23 cellular contexts compared by ENCODE assay signal in the genomic region with DNA sequence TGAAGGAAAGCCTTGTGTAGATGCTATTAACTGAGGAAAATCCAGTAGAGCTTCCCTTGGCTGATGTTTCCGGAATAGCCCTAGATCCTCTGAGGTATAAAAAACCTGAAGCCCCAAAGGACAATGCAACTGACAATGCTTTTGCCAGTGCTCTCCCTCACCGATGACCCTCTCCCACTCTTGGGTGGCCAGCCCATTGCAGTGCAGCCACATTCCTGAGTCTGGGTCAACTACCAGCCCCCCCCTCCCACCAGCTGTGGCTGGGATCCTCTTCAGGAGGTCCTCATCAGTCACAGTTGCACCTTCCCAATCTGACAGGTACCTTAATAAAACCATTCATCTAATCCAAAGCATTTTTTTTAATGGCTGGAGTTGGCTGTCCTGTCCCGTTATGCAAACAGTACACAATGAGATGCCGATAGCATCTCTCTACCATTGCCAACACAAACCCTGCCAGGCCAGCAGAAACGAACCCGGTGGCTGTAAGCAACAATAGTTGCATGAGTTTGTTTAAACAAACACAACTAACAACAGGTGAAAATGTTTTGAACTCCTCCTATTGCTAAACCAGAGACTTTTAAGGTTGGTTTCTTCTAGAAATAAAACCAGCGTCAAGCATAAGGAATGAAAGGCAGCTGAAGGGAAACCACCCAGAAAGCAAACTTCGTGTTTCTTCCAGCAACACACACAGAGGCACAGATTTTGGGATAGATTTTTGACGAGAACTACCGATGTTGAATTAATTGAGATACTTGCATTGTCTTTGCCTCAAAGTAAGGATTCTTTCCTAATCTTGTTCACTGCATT.
A peak's percentile ranks its signal among the peaks of the same experiment; 100 is the strongest.
DNase-seq lines count a peak whose midpoint lies in the region; ATAC-seq and TF ChIP-seq lines count a peak whose summit lies in the region.
"Had no signal": no experiment of that assay in that cellular context is flagged by ENCODE, and none has a peak within 500 bp of the region (broad histone marks: within the 10 kb centered on the region; RNA-seq: fewer than 3 reads in every experiment).

No MANE protein-coding gene starts in this region.

- intact Hi-C loops in heart right ventricle (cut with DNase I): loop anchor here in 3 of 10 donors (5.0 to 10.0 kb wide), 4 partner anchors 55 to 128 kb away; a partner anchor contains a TSS
- intact Hi-C loops in Right ventricle myocardium inferior (cut with DNase I): loop anchor here (5.0 kb wide), 1 partner anchor 128 kb away; a partner anchor contains a TSS
- intact Hi-C loops in activated CD8-positive, alpha-beta T cell treated with anti-CD3 and anti-CD28 coated beads for 36 hours (cut with micrococcal nuclease): loop anchor here (5.0 kb wide), 1 partner anchor 68 kb away; no protein-coding TSS in a partner anchor
- intact Hi-C loops in right cardiac atrium (cut with DNase I): loop anchor here in 1 of 4 donors (10.0 kb wide), 1 partner anchor 55 kb away; no protein-coding TSS in a partner anchor

- no peak overlapping the region for H3K4me3 Mint-ChIP-seq in activated CD8-positive, alpha-beta T cell treated with anti-CD3 and anti-CD28 coated beads for 36 hours
- H3K4me3 Mint-ChIP-seq: activated B cell treated with CpG ODN at 0.5 μM for 24 hours; activated naive CD8-positive, alpha-beta T cell treated with anti-CD3 and anti-CD28 coated beads, Interleukin-2, amount 10 ng/mL, durations not matched to agents 7 days and 5 days; endodermal cell; T-helper 2 cell treated with Interferon-gamma antibody and Interleukin-4, amounts not matched to agents 5 μg/mL and 100 μg/mL, for 36 hours had no signal

- H3K27ac ChIP-seq in heart right ventricle (peak overlapping the region in 9 of 10 donors; percentile 8 to 86 (median 28)), right cardiac atrium (ENCODE audit: low read length) (no peak overlapping the region), thoracic aorta (no peak overlapping the region)
- H3K27ac ChIP-seq: C4-2B, colonic mucosa, KMS-11, PC-9, SK-N-MC, suprapubic skin had no signal

- TF ChIP-seq CTCF in heart right ventricle (IDR thresholded peaks at IDR 0.05) (no peak), thoracic aorta (IDR thresholded peaks at IDR 0.05) (no peak)
- no peak for TF ChIP-seq CTCF in activated CD8-positive, alpha-beta T cell treated with anti-CD3 and anti-CD28 coated beads for 36 hours (IDR thresholded peaks at IDR 0.05)

- POLR2A ChIA-PET in activated CD8-positive, alpha-beta T cell treated with anti-CD3 and anti-CD28 coated beads for 36 hours (lab: Charles Lee): interaction anchor here (0.6 to 3.4 kb wide), 4 partner anchors 13 to 133 kb away, joined by 3 to 14 read pairs (median 4); no protein-coding TSS in a partner anchor

- H3K4me1 Mint-ChIP-seq in activated CD8-positive, alpha-beta T cell treated with anti-CD3 and anti-CD28 coated beads for 36 hours (ENCODE audit: low read depth): peaks cover 71% of the 10 kb centered on the region

- DNase-seq in heart right ventricle (no peak), Right ventricle myocardium inferior (ENCODE audit: missing footprints) (no peak), right cardiac atrium (no peak), thoracic aorta (ENCODE audit: low spot score) (no peak), NCI-H146 treated with DMSO at 0.1 percent for 48 hours (lab: John Stamatoyannopoulos, UW; ENCODE audit: unreplicated experiment) (no peak), NCI-H510A treated with DMSO at 0.1 percent for 48 hours (lab: John Stamatoyannopoulos, UW) (no peak)
- DNase-seq in activated CD8-positive, alpha-beta T cell treated with anti-CD3 and anti-CD28 coated beads for 36 hours: no peak
- no peak for DNase-seq in activated CD4-positive, CD25-positive, alpha-beta regulatory T cell (lab: John Stamatoyannopoulos, UW)
- DNase-seq: activated B cell treated with CpG ODN at 0.5 μM for 24 hours; activated naive CD8-positive, alpha-beta T cell treated with anti-CD3 and anti-CD28 coated beads, Interleukin-2, amount 10 ng/mL, durations not matched to agents 7 days and 5 days; colonic mucosa; endodermal cell; kidney glomerular epithelial cell; NCI-H1092; NCI-H2081 treated with DMSO at 0.1 percent for 48 hours; PC-9; posterior cingulate gyrus had no signal

- H3K27me3 Mint-ChIP-seq in activated CD8-positive, alpha-beta T cell treated with anti-CD3 and anti-CD28 coated beads for 36 hours: no peaks in the 10 kb centered on the region
- H3K27me3 Mint-ChIP-seq: activated B cell treated with CpG ODN at 0.5 μM for 24 hours; activated naive CD8-positive, alpha-beta T cell treated with anti-CD3 and anti-CD28 coated beads, Interleukin-2, amount 10 ng/mL, durations not matched to agents 7 days and 5 days had no signal

- H3K27ac Mint-ChIP-seq in activated CD8-positive, alpha-beta T cell treated with anti-CD3 and anti-CD28 coated beads for 36 hours: peak overlapping the region; percentile 36
- H3K27ac Mint-ChIP-seq: activated B cell treated with CpG ODN at 0.5 μM for 24 hours; activated naive CD8-positive, alpha-beta T cell treated with anti-CD3 and anti-CD28 coated beads, Interleukin-2, amount 10 ng/mL, durations not matched to agents 7 days and 5 days; activated T-helper 1 cell treated with anti-CD3 and anti-CD28 coated beads, Interleukin-12 subunit alpha, Interleukin-12 subunit beta, Interleukin-2, Interleukin-4 antibody, amounts not matched to agents 30 ng/mL and 10 ng/mL and 1 ng/mL, durations not matched to agents 14 hours and 24 hours and 36 hours; endodermal cell; T-helper 2 cell treated with Interferon-gamma antibody and Interleukin-4, amounts not matched to agents 5 μg/mL and 100 μg/mL, for 36 hours had no signal

- peaks cover 11% of the 10 kb centered on the region for H3K9me3 Mint-ChIP-seq in activated CD8-positive, alpha-beta T cell treated with anti-CD3 and anti-CD28 coated beads for 36 hours

- no peak overlapping the region for H3K4me3 ChIP-seq in heart right ventricle
- no peak overlapping the region for H3K4me3 ChIP-seq in right cardiac atrium (ENCODE audit: low read length)
- H3K4me3 ChIP-seq in thoracic aorta: peak overlapping the region; percentile 9
- H3K4me3 ChIP-seq: colonic mucosa, PC-9, SK-N-MC, suprapubic skin had no signal

- H3K27me3 ChIP-seq in heart right ventricle (no peaks in the 10 kb centered on the region), right cardiac atrium (ENCODE audit: control insufficient read depth, insufficient read depth) (no peaks in the 10 kb centered on the region), thoracic aorta (replicated peaks; ENCODE audit: insufficient read depth) (no peaks in the 10 kb centered on the region)
- H3K27me3 ChIP-seq: colonic mucosa, suprapubic skin had no signal

- peak in 6 of 8 donors; percentile 18 to 68 (median 57) for ATAC-seq in heart right ventricle
- ATAC-seq in Right ventricle myocardium inferior: no peak
- ATAC-seq in activated CD8-positive, alpha-beta T cell treated with anti-CD3 and anti-CD28 coated beads for 36 hours: no peak
- ATAC-seq in right cardiac atrium: peak; percentile 27 to 57
- ATAC-seq in thoracic aorta (ENCODE audit: insufficient number of reproducible peaks, low FRiP score, low read depth): no peak

- H3K9me3 ChIP-seq in heart right ventricle: peaks cover 0 to 9% (median 0%) of the 10 kb centered on the region in 11 donors
- no peaks in the 10 kb centered on the region for H3K9me3 ChIP-seq in right cardiac atrium (ENCODE audit: control insufficient read depth, low read length)
- H3K9me3 ChIP-seq in thoracic aorta: no peaks in the 10 kb centered on the region
- H3K9me3 ChIP-seq: colonic mucosa, suprapubic skin had no signal

- CTCF ChIA-PET in activated CD8-positive, alpha-beta T cell treated with anti-CD3 and anti-CD28 coated beads for 36 hours (lab: Charles Lee): interaction anchor here (0.6 to 1.3 kb wide), 3 partner anchors 13 to 119 kb away, joined by 3 read pairs; no protein-coding TSS in a partner anchor

- H3K4me1 ChIP-seq in heart right ventricle (peaks cover 15 to 62% (median 51%) of the 10 kb centered on the region in 9 donors), right cardiac atrium (ENCODE audit: control insufficient read depth, insufficient read depth, low read length) (peaks cover 18% of the 10 kb centered on the region), thoracic aorta (ENCODE audit: control insufficient read depth in 1 of 2, low read depth in 2 of 2) (peaks cover 6 to 10% of the 10 kb centered on the region in 2 donors)
- H3K4me1 ChIP-seq: colonic mucosa had no signal

- no peaks in the 10 kb centered on the region for H3K36me3 ChIP-seq in heart right ventricle
- no peaks in the 10 kb centered on the region for H3K36me3 ChIP-seq in thoracic aorta
- H3K36me3 ChIP-seq: colonic mucosa, suprapubic skin had no signal

- WGBS in heart right ventricle, 2 donors: 51 to 53% methylated on average over 10 of the region's 10 CpGs
- WGBS in right cardiac atrium: 73% methylated on average over 10 of the region's 10 CpGs

- peaks cover 12% of the 10 kb centered on the region for H3K36me3 Mint-ChIP-seq in activated CD8-positive, alpha-beta T cell treated with anti-CD3 and anti-CD28 coated beads for 36 hours (ENCODE audit: low read depth)

Comparison
In these comparisons a context has a peak if more than half of its experiments do, and no peak if none do; other contexts are left out.
1. ATAC-seq: peak in heart right ventricle (6 of 8) and right cardiac atrium (2 of 2); none in Right ventricle myocardium inferior (single experiment), activated CD8-positive, alpha-beta T cell treated with anti-CD3 and anti-CD28 coated beads for 36 hours (single experiment) and thoracic aorta (single experiment).
2. H3K27ac ChIP-seq: peak in heart right ventricle (9 of 10); none in right cardiac atrium (single experiment) and thoracic aorta (0 of 2).